In genomic region chr5:96789794-96790193, GRCh38 we compare ENCODE assay signal across 2 cellular contexts.
TF ChIP-seq lines count a peak whose summit lies in the region.

No MANE protein-coding gene starts in this region.

TF ChIP-seq in K562, 482 proteins besides CTCF, POLR2A, EP300 and RAD21:
- TF ChIP-seq ZNF57 (CRISPR knock-in tag; IDR thresholded peaks at IDR 0.05) (no peak), ESRRA (IDR thresholded peaks at IDR 0.05; ENCODE audit: borderline replicate concordance, low read depth) (no peak), ZNF695 (CRISPR knock-in tag; IDR thresholded peaks at IDR 0.05) (no peak)

TF ChIP-seq in neural cell, 6 proteins besides CTCF, POLR2A, EP300 and RAD21:
- TF ChIP-seq MXI1 (conservative IDR thresholded peaks at IDR 0.05; ENCODE audit: poor library complexity, severe bottlenecking) (peak; percentile 61), POLR2AphosphoS5 (IDR thresholded peaks at IDR 0.05) (peak; percentile 94), EZH2 (IDR thresholded peaks at IDR 0.05; ENCODE audit: borderline replicate concordance, insufficient read depth, low read length, poor library complexity, severe bottlenecking) (no peak), TAF1 (IDR thresholded peaks at IDR 0.05; ENCODE audit: low read depth) (no peak), SMC3 (conservative IDR thresholded peaks at IDR 0.05; ENCODE audit: poor library complexity) (peak; percentile 15), REST (IDR thresholded peaks at IDR 0.05; ENCODE audit: borderline replicate concordance) (peak; percentile 63)
